1 cellular context compared by ENCODE assay signal in genomic region chr17:36857698-36858097, GRCh38.
TF ChIP-seq lines count a peak whose summit lies in the region.

No MANE protein-coding gene starts in this region.

TF ChIP-seq in HepG2, 621 proteins besides CTCF, POLR2A, EP300 and RAD21 (continued from another document and continues in another):
- no peak for TF ChIP-seq NR2F2 (IDR thresholded peaks at IDR 0.05; ENCODE audit: borderline replicate concordance, low read depth)
- TF ChIP-seq RXRA (CRISPR knock-in tag; IDR thresholded peaks at IDR 0.05), result no peak
- TF ChIP-seq NFE2 (CRISPR knock-in tag; IDR thresholded peaks at IDR 0.05), result no peak
- TF ChIP-seq MTERF4 (CRISPR knock-in tag; IDR thresholded peaks at IDR 0.05), result no peak
- TF ChIP-seq PBX2 (CRISPR knock-in tag; IDR thresholded peaks at IDR 0.05), result peak; percentile 50; the same call in 1 of the 2 replicates
- no peak for TF ChIP-seq ZNF598 (CRISPR knock-in tag; IDR thresholded peaks at IDR 0.05; ENCODE audit: borderline replicate concordance)
- TF ChIP-seq SIN3A (IDR thresholded peaks at IDR 0.05; ENCODE audit: borderline replicate concordance, low read depth, low read length), result no peak
- peak; percentile 41; the same call in 1 of the 2 replicates for TF ChIP-seq TFDP2 (CRISPR knock-in tag; IDR thresholded peaks at IDR 0.05)
- TF ChIP-seq E2F5 (CRISPR knock-in tag; conservative IDR thresholded peaks at IDR 0.05), result no peak
- TF ChIP-seq CAMTA2 (CRISPR knock-in tag; IDR thresholded peaks at IDR 0.05; ENCODE audit: borderline replicate concordance), result no peak
- TF ChIP-seq ATF3 (CRISPR knock-in tag; IDR thresholded peaks at IDR 0.05), result no peak
- no peak for TF ChIP-seq HDAC1 (CRISPR knock-in tag; IDR thresholded peaks at IDR 0.05)
- TF ChIP-seq TRAFD1 (CRISPR knock-in tag; IDR thresholded peaks at IDR 0.05; ENCODE audit: borderline replicate concordance), result no peak
- TF ChIP-seq TEAD3 (CRISPR knock-in tag; optimal IDR thresholded peaks at IDR 0.05; ENCODE audit: borderline replicate concordance), result peak; percentile 16
- no peak for TF ChIP-seq ZNF850 (CRISPR knock-in tag; conservative IDR thresholded peaks at IDR 0.05)
- TF ChIP-seq JUNB (CRISPR knock-in tag; IDR thresholded peaks at IDR 0.05; ENCODE audit: borderline replicate concordance), result no peak
- no peak for TF ChIP-seq TARDBP (CRISPR knock-in tag; IDR thresholded peaks at IDR 0.05)
- no peak for TF ChIP-seq ZNF33B (CRISPR knock-in tag; IDR thresholded peaks at IDR 0.05)
- TF ChIP-seq E2F2 (CRISPR knock-in tag; IDR thresholded peaks at IDR 0.05; ENCODE audit: borderline replicate concordance), result no peak
- TF ChIP-seq ZNF564 (CRISPR knock-in tag; IDR thresholded peaks at IDR 0.05), result no peak
- TF ChIP-seq U2AF2 (IDR thresholded peaks at IDR 0.05; ENCODE audit: low read depth, low read length), result no peak
- no peak for TF ChIP-seq BCL6 (CRISPR knock-in tag; IDR thresholded peaks at IDR 0.05)
- no peak for TF ChIP-seq POLR2AphosphoS5 (IDR thresholded peaks at IDR 0.05; ENCODE audit: low read depth, low read length)
- 0 out of 2 replicates have a peak, but pooled peaks have one; percentile 38 for TF ChIP-seq ZNF292 (CRISPR knock-in tag; IDR thresholded peaks at IDR 0.05; ENCODE audit: borderline replicate concordance, low read depth)
- TF ChIP-seq ZNF761 (CRISPR knock-in tag; conservative IDR thresholded peaks at IDR 0.05), result no peak
- no peak for TF ChIP-seq RFX5 (IDR thresholded peaks at IDR 0.05; ENCODE audit: low read depth, low read length)
- no peak for TF ChIP-seq ZNF274 (CRISPR knock-in tag; IDR thresholded peaks at IDR 0.05)
- 0 out of 2 replicates have a peak, but pooled peaks have one; percentile 20 for TF ChIP-seq SALL1 (CRISPR knock-in tag; IDR thresholded peaks at IDR 0.05)
- no peak for TF ChIP-seq ONECUT2 (CRISPR knock-in tag; IDR thresholded peaks at IDR 0.05)
- no peak for TF ChIP-seq SAP130 (CRISPR knock-in tag; IDR thresholded peaks at IDR 0.05; ENCODE audit: low read depth)
- no peak for TF ChIP-seq NR2C2 (CRISPR knock-in tag; IDR thresholded peaks at IDR 0.05; ENCODE audit: borderline replicate concordance)
- no peak for TF ChIP-seq LRRFIP1 (CRISPR knock-in tag; conservative IDR thresholded peaks at IDR 0.05)
- no peak for TF ChIP-seq SOX5 (CRISPR knock-in tag; IDR thresholded peaks at IDR 0.05; ENCODE audit: borderline replicate concordance)
- TF ChIP-seq KDM5A (IDR thresholded peaks at IDR 0.05; ENCODE audit: borderline replicate concordance, low read length), result no peak
- no peak for TF ChIP-seq JDP2 (CRISPR knock-in tag; IDR thresholded peaks at IDR 0.05; ENCODE audit: borderline replicate concordance)
- TF ChIP-seq SETDB1 (CRISPR knock-in tag; IDR thresholded peaks at IDR 0.05; ENCODE audit: borderline replicate concordance), result no peak
- no peak for TF ChIP-seq MAFF (IDR thresholded peaks at IDR 0.05; ENCODE audit: low read depth, low read length)
- TF ChIP-seq ZNF710 (CRISPR knock-in tag; IDR thresholded peaks at IDR 0.05; ENCODE audit: borderline replicate concordance), result no peak
- TF ChIP-seq ZNF691 (CRISPR knock-in tag; IDR thresholded peaks at IDR 0.05; ENCODE audit: borderline replicate concordance, low read depth), result peak; percentile 35; the same call in 1 of the 2 replicates
- TF ChIP-seq ZBTB46 (CRISPR knock-in tag; IDR thresholded peaks at IDR 0.05; ENCODE audit: borderline replicate concordance), result no peak
- no peak for TF ChIP-seq ZKSCAN8 (CRISPR knock-in tag; IDR thresholded peaks at IDR 0.05; ENCODE audit: borderline replicate concordance)
- 0 out of 2 replicates have a peak, but pooled peaks have one; percentile 38 for TF ChIP-seq ATF2 (CRISPR knock-in tag; IDR thresholded peaks at IDR 0.05)
- TF ChIP-seq ETS1 (CRISPR knock-in tag; IDR thresholded peaks at IDR 0.05), result no peak
- TF ChIP-seq ZNF546 (CRISPR knock-in tag; conservative IDR thresholded peaks at IDR 0.05), result no peak
- no peak for TF ChIP-seq MEIS2 (CRISPR knock-in tag; IDR thresholded peaks at IDR 0.05)
- TF ChIP-seq SAFB2 (CRISPR knock-in tag; IDR thresholded peaks at IDR 0.05; ENCODE audit: borderline replicate concordance, low read depth), result no peak
- no peak for TF ChIP-seq ZNF510 (CRISPR knock-in tag; IDR thresholded peaks at IDR 0.05; ENCODE audit: low read depth)
- TF ChIP-seq ZNF790 (CRISPR knock-in tag; IDR thresholded peaks at IDR 0.05; ENCODE audit: borderline replicate concordance), result no peak
- no peak for TF ChIP-seq ZNF44 (CRISPR knock-in tag; IDR thresholded peaks at IDR 0.05)
- TF ChIP-seq KLF13 (CRISPR knock-in tag; IDR thresholded peaks at IDR 0.05), result no peak
